In the genomic region with DNA sequence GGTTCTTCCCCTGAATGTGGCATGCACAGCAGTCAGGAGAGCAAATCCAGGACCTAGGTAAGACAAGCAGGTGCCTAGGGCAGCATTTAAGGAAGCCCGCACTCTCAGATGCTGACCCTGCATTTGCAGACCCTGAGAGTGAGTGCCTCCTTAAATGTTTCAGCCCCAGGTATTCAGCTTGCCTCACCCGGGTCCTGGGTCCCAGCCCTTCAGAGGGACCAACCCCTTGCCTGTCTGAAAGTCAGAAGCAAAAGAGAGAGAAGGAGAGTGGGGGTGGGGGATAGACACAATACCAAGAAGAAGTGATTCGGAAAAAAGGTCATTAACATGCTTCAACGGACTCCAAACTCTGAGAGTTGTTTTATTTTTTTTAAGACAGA, we compare ENCODE assay signal across 17 cellular contexts.
DNase-seq lines count a peak whose midpoint lies in the region; ATAC-seq and TF ChIP-seq lines count a peak whose summit lies in the region.
"Had no signal": no experiment of that assay in that cellular context is flagged by ENCODE, and none has a peak within 500 bp of the region (broad histone marks: within the 10 kb centered on the region; RNA-seq: fewer than 3 reads in every experiment).

No MANE protein-coding gene starts in this region.

- H3K4me1 Mint-ChIP-seq in H9 (peaks cover 58 to 78% of the 10 kb centered on the region in 2 experiments), WTC11 (peaks cover 69% of the 10 kb centered on the region), progenitor cell of endocrine pancreas (ENCODE audit: low read depth) (peaks cover 6% of the 10 kb centered on the region)
- H3K4me1 Mint-ChIP-seq in stimulated activated naive B cell treated with anti-CD40 and anti-IgM and Interleukin-4, amounts not matched to agents 10 μg/mL and 1 μg/mL and 100 μg/mL, for 72 hours: peaks cover 17 to 62% of the 10 kb centered on the region in 2 donors

- H2BK12ac ChIP-seq in H9 (ENCODE audit: insufficient read length, low read depth, low read length): no peak overlapping the region

- H3K18ac ChIP-seq in H9 (ENCODE audit: insufficient read length, low read depth, low read length): no peak overlapping the region

- peak; percentile 91 for ATAC-seq in WTC11
- peak; percentile 92 to 95 for ATAC-seq in stimulated activated naive B cell treated with anti-CD40 and anti-IgM and Interleukin-4, amounts not matched to agents 10 μg/mL and 1 μg/mL and 100 μg/mL, for 72 hours (replicated peaks)
- ATAC-seq: PC-3 had no signal

- H3K4ac ChIP-seq in H9 (ENCODE audit: low read depth, low read length): no peak overlapping the region

- no peak overlapping the region for H3K23ac ChIP-seq in H9 (ENCODE audit: insufficient read length, low read depth, low read length)

- H3K9me3 Mint-ChIP-seq in H9 (no peaks in the 10 kb centered on the region), WTC11 (no peaks in the 10 kb centered on the region), progenitor cell of endocrine pancreas (ENCODE audit: low read depth) (no peaks in the 10 kb centered on the region)
- H3K9me3 Mint-ChIP-seq in stimulated activated naive B cell treated with anti-CD40 and anti-IgM and Interleukin-4, amounts not matched to agents 10 μg/mL and 1 μg/mL and 100 μg/mL, for 72 hours: no peaks in the 10 kb centered on the region

- DNase-seq in H9 (peak; percentile 71), WTC11 (ENCODE audit: low spot score) (peak; percentile 61), iPS-NIHi7 (ENCODE audit: extremely low spot score) (peak; percentile 76), SKM-1 treated with dmso at 0.1 percent for 144 hours (lab: John Stamatoyannopoulos, UW; ENCODE audit: unreplicated experiment) (no peak), progenitor cell of endocrine pancreas (ENCODE audit: low spot score, unreplicated experiment) (no peak)
- no peak for DNase-seq in stimulated activated naive B cell treated with anti-CD40 and anti-IgM and Interleukin-4, amounts not matched to agents 10 μg/mL and 1 μg/mL and 100 μg/mL, for 72 hours
- DNase-seq in central memory CD4-positive, alpha-beta T cell: no peak
- DNase-seq: DMS153; GF-D8; KG1; NCI-H1092; NCI-H2107; NCI-H226; NCI-H526 treated with DMSO at 0.1 percent for 48 hours; NK-92 treated with Interleukin-12 subunit alpha and Interleukin-12 subunit beta, amount 100 ng/mL, for 24 hours; PC-3 had no signal

- H4K91ac ChIP-seq in H9 (ENCODE audit: insufficient read length, low read depth, low read length): no peak overlapping the region

- H3K27ac ChIP-seq in H9 (ENCODE audit: insufficient read length, low read depth, low read length): no peak overlapping the region
- H3K27ac ChIP-seq: C4-2B had no signal

- no peak overlapping the region for H3K14ac ChIP-seq in H9 (ENCODE audit: insufficient read depth, low read length)

- H4K20me1 ChIP-seq in H9 (ENCODE audit: control insufficient read depth, insufficient read depth, insufficient read length): no peaks in the 10 kb centered on the region

- peak overlapping the region; percentile 63 for H2AFZ ChIP-seq in H9 (ENCODE audit: low read length)

- H3K36me3 Mint-ChIP-seq in H9 (ENCODE audit: insufficient read depth in 1 of 3, low read depth in 3 of 3) (no peaks in the 10 kb centered on the region), WTC11 (no peaks in the 10 kb centered on the region), progenitor cell of endocrine pancreas (ENCODE audit: insufficient read depth) (no peaks in the 10 kb centered on the region)
- no peaks in the 10 kb centered on the region for H3K36me3 Mint-ChIP-seq in stimulated activated naive B cell treated with anti-CD40 and anti-IgM and Interleukin-4, amounts not matched to agents 10 μg/mL and 1 μg/mL and 100 μg/mL, for 72 hours

- H3K27me3 Mint-ChIP-seq in H9 (ENCODE audit: low read depth) (0 out of 2 replicates have a peak, but pooled peaks cover 1% of the 10 kb centered on the region), WTC11 (ENCODE audit: low read depth) (peaks cover 2% of the 10 kb centered on the region; the same call in 1 of the 2 replicates), progenitor cell of endocrine pancreas (peaks cover 26% of the 10 kb centered on the region)
- H3K27me3 Mint-ChIP-seq in stimulated activated naive B cell treated with anti-CD40 and anti-IgM and Interleukin-4, amounts not matched to agents 10 μg/mL and 1 μg/mL and 100 μg/mL, for 72 hours: peaks cover 8 to 10% of the 10 kb centered on the region in 2 donors

- no peak for TF ChIP-seq CTCF in H9 (conservative IDR thresholded peaks at IDR 0.05)
- TF ChIP-seq CTCF in WTC11 (IDR thresholded peaks at IDR 0.05): no peak
- no peak for TF ChIP-seq CTCF in progenitor cell of endocrine pancreas (IDR thresholded peaks at IDR 0.05; ENCODE audit: unreplicated experiment)

- H3K9ac ChIP-seq in H9 (ENCODE audit: extremely low read depth, insufficient read length, low read length): no peak overlapping the region

- POLR2A ChIA-PET in WTC11 (lab: Charles Lee): no interaction called here

- no peak overlapping the region for H4K5ac ChIP-seq in H9 (ENCODE audit: insufficient read length, low read depth, low read length)

- WGBS in H9 (ENCODE audit: extremely low coverage, insufficient read length, low lambda C conversion rate): no CpG with 5 or more reads among the region's 4 CpGs

- H2BK5ac ChIP-seq in H9 (ENCODE audit: insufficient read length, low read length): no peak overlapping the region

- no peaks in the 10 kb centered on the region for H3K23me2 ChIP-seq in H9 (ENCODE audit: insufficient read length, low read depth, low read length, poor library complexity, severe bottlenecking)

- no peak overlapping the region for H2BK20ac ChIP-seq in H9 (ENCODE audit: low read depth, low read length, poor library complexity, severe bottlenecking)

- H3K27ac Mint-ChIP-seq in H9 (peak overlapping the region; percentile 52 to 95 (median 93); a peak in 6 of 7 replicates), WTC11 (peak overlapping the region; percentile 87), progenitor cell of endocrine pancreas (no peak overlapping the region)
- H3K27ac Mint-ChIP-seq in stimulated activated naive B cell treated with anti-CD40 and anti-IgM and Interleukin-4, amounts not matched to agents 10 μg/mL and 1 μg/mL and 100 μg/mL, for 72 hours: peak overlapping the region; percentile 83

- H3K56ac ChIP-seq in H9 (ENCODE audit: insufficient read length, low read depth, low read length): no peak overlapping the region

- CTCF ChIA-PET in WTC11 (lab: Charles Lee): interaction anchor here (1.7 to 2.1 kb wide), 2 partner anchors 12 to 27 kb away, joined by 5 read pairs; no protein-coding TSS in a partner anchor

- no peaks in the 10 kb centered on the region for H3K79me2 ChIP-seq in H9 (ENCODE audit: insufficient read depth, low read length)

- no peaks in the 10 kb centered on the region for H3K79me1 ChIP-seq in H9 (ENCODE audit: insufficient read depth, low read depth, low read length, poor library complexity, severe bottlenecking)

- H3K4me1 ChIP-seq in H9 (ENCODE audit: insufficient read depth, low read length): peaks cover 10% of the 10 kb centered on the region; the same call in 1 of the 2 replicates

- H3K9me3 ChIP-seq in H9 (ENCODE audit: control insufficient read depth, low read depth, low read length): no peaks in the 10 kb centered on the region

- H3K4me3 Mint-ChIP-seq in H9: peak overlapping the region in 1 of 2 experiments; percentile 67; a peak in 3 of 5 replicates
- H3K4me3 Mint-ChIP-seq in WTC11: peak overlapping the region; percentile 35
- peak overlapping the region; percentile 40 to 64 for H3K4me3 Mint-ChIP-seq in stimulated activated naive B cell treated with anti-CD40 and anti-IgM and Interleukin-4, amounts not matched to agents 10 μg/mL and 1 μg/mL and 100 μg/mL, for 72 hours
- H3K4me3 Mint-ChIP-seq in progenitor cell of endocrine pancreas (ENCODE audit: low read depth): no peak overlapping the region

- no peak overlapping the region for H2BK120ac ChIP-seq in H9 (ENCODE audit: low read depth, low read length, poor library complexity, severe bottlenecking)

- H3K4me2 ChIP-seq in H9 (ENCODE audit: insufficient read depth, insufficient read length, low read length): no peak overlapping the region

- no peaks in the 10 kb centered on the region for H3K27me3 ChIP-seq in H9 (ENCODE audit: insufficient read depth, low read length)

- H3T11ph ChIP-seq in H9 (ENCODE audit: low read length): no peak overlapping the region

- H2AK5ac ChIP-seq in H9 (ENCODE audit: insufficient read length, low read length): no peak overlapping the region

- no peak overlapping the region for H2BK15ac ChIP-seq in H9 (ENCODE audit: low read depth, low read length)

- H4K8ac ChIP-seq in H9 (replicated peaks; ENCODE audit: insufficient read length, low read depth, low read length): no peak overlapping the region

TF ChIP-seq in WTC11, 78 proteins besides CTCF, POLR2A, EP300 and RAD21 (continues in another document):
- TF ChIP-seq ZNF396 (CRISPR knock-in tag; IDR thresholded peaks at IDR 0.05; ENCODE audit: borderline replicate concordance) (no peak), EMX1 (CRISPR knock-in tag; IDR thresholded peaks at IDR 0.05) (no peak)
- TF ChIP-seq, protein P1, sequence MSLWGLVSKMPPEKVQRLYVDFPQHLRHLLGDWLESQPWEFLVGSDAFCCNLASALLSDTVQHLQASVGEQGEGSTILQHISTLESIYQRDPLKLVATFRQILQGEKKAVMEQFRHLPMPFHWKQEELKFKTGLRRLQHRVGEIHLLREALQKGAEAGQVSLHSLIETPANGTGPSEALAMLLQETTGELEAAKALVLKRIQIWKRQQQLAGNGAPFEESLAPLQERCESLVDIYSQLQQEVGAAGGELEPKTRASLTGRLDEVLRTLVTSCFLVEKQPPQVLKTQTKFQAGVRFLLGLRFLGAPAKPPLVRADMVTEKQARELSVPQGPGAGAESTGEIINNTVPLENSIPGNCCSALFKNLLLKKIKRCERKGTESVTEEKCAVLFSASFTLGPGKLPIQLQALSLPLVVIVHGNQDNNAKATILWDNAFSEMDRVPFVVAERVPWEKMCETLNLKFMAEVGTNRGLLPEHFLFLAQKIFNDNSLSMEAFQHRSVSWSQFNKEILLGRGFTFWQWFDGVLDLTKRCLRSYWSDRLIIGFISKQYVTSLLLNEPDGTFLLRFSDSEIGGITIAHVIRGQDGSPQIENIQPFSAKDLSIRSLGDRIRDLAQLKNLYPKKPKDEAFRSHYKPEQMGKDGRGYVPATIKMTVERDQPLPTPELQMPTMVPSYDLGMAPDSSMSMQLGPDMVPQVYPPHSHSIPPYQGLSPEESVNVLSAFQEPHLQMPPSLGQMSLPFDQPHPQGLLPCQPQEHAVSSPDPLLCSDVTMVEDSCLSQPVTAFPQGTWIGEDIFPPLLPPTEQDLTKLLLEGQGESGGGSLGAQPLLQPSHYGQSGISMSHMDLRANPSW (CRISPR knock-in tag; conservative IDR thresholded peaks at IDR 0.05; ENCODE audit: low read depth): no peak

Comparison
In these comparisons a context has a peak if more than half of its experiments do, and no peak if none do; other contexts are left out.
1. DNase-seq: peak in H9 (single experiment), WTC11 (single experiment) and iPS-NIHi7 (single experiment); none in stimulated activated naive B cell treated with anti-CD40 and anti-IgM and Interleukin-4, amounts not matched to agents 10 μg/mL and 1 μg/mL and 100 μg/mL, for 72 hours (single experiment), central memory CD4-positive, alpha-beta T cell (single experiment), SKM-1 treated with dmso at 0.1 percent for 144 hours (single experiment) and progenitor cell of endocrine pancreas (single experiment).